1 cellular context compared by ENCODE assay signal in the genomic region with DNA sequence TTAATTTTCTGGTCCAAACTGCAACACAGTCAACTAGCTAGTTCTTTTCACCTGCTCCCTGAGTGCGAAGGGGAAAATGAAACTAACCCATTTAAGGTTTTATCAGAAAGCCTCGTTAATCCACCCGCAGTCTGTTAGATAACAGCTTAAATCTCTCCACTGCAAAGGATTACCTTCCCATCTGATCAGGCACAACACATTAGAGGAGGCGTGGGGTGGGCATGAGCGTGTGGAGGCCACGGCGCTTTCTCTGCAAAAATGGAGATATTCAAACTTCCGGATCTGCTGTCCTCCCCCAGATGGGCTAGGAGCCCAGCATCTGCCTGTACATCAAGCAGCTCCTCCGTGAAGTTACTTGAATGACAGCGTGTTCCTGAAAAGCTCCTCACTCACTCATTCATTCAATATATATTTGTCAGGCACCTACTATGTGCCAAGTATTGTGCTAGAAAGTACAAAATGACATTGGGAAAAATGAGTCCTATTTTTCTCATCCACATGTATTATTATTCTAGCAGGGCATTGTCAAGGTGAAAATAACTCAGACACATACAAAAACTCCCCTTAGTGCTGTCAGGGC.
TF ChIP-seq lines count a peak whose summit lies in the region.

No MANE protein-coding gene starts in this region.

TF ChIP-seq in K562, 482 proteins besides CTCF, POLR2A, EP300 and RAD21 (continued from another document and continues in another):
- TF ChIP-seq GMEB1 (CRISPR knock-in tag; IDR thresholded peaks at IDR 0.05), result no peak
- no peak for TF ChIP-seq PHTF2 (CRISPR knock-in tag; IDR thresholded peaks at IDR 0.05)
- peak; percentile 77 for TF ChIP-seq CBFA2T3 (IDR thresholded peaks at IDR 0.05)
- TF ChIP-seq DMBX1 (CRISPR knock-in tag; IDR thresholded peaks at IDR 0.05; ENCODE audit: borderline replicate concordance), result no peak
- no peak for TF ChIP-seq PATZ1 (CRISPR knock-in tag; IDR thresholded peaks at IDR 0.05; ENCODE audit: borderline replicate concordance)
- TF ChIP-seq PRDM10 (IDR thresholded peaks at IDR 0.05; ENCODE audit: partially characterized antibody), result no peak
- TF ChIP-seq, protein P1, sequence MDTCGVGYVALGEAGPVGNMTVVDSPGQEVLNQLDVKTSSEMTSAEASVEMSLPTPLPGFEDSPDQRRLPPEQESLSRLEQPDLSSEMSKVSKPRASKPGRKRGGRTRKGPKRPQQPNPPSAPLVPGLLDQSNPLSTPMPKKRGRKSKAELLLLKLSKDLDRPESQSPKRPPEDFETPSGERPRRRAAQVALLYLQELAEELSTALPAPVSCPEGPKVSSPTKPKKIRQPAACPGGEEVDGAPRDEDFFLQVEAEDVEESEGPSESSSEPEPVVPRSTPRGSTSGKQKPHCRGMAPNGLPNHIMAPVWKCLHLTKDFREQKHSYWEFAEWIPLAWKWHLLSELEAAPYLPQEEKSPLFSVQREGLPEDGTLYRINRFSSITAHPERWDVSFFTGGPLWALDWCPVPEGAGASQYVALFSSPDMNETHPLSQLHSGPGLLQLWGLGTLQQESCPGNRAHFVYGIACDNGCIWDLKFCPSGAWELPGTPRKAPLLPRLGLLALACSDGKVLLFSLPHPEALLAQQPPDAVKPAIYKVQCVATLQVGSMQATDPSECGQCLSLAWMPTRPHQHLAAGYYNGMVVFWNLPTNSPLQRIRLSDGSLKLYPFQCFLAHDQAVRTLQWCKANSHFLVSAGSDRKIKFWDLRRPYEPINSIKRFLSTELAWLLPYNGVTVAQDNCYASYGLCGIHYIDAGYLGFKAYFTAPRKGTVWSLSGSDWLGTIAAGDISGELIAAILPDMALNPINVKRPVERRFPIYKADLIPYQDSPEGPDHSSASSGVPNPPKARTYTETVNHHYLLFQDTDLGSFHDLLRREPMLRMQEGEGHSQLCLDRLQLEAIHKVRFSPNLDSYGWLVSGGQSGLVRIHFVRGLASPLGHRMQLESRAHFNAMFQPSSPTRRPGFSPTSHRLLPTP (IDR thresholded peaks at IDR 0.05; ENCODE audit: borderline replicate concordance, extremely low read depth, insufficient read length), result no peak
- no peak for TF ChIP-seq IRF9 (tag; IDR thresholded peaks at IDR 0.05)
- TF ChIP-seq BRF1 (IDR thresholded peaks at IDR 0.05; ENCODE audit: borderline replicate concordance, extremely low read depth, insufficient read length), result no peak
- TF ChIP-seq ATF2 (CRISPR knock-in tag; IDR thresholded peaks at IDR 0.05), result no peak
- peak; percentile 62; the same call in 1 of the 2 replicates for TF ChIP-seq ZKSCAN1 (IDR thresholded peaks at IDR 0.05; ENCODE audit: low read depth, low read length)
- peak; percentile 58 for TF ChIP-seq TEAD4 (IDR thresholded peaks at IDR 0.05; ENCODE audit: low read length)
- no peak for TF ChIP-seq TEAD4 (CRISPR knock-in tag; IDR thresholded peaks at IDR 0.05; ENCODE audit: borderline replicate concordance)
- no peak for TF ChIP-seq ZNF507 (tag; conservative IDR thresholded peaks at IDR 0.05)
- no peak for TF ChIP-seq EGR1 (conservative IDR thresholded peaks at IDR 0.05)
- TF ChIP-seq, protein P2, sequence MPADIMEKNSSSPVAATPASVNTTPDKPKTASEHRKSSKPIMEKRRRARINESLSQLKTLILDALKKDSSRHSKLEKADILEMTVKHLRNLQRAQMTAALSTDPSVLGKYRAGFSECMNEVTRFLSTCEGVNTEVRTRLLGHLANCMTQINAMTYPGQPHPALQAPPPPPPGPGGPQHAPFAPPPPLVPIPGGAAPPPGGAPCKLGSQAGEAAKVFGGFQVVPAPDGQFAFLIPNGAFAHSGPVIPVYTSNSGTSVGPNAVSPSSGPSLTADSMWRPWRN (IDR thresholded peaks at IDR 0.05; ENCODE audit: low read depth), result peak; percentile 85
- TF ChIP-seq KAT2B (IDR thresholded peaks at IDR 0.05; ENCODE audit: low read depth, low read length), result no peak
- TF ChIP-seq SIRT6 (IDR thresholded peaks at IDR 0.05; ENCODE audit: low read depth, low read length), result no peak
- peak; percentile 25; the same call in 1 of the 2 replicates for TF ChIP-seq SMARCA4 (IDR thresholded peaks at IDR 0.05)
- peak; percentile 55; the same call in 1 of the 2 replicates for TF ChIP-seq TAL1 (IDR thresholded peaks at IDR 0.05)
- no peak for TF ChIP-seq NR0B1 (IDR thresholded peaks at IDR 0.05; ENCODE audit: partially characterized antibody)
- TF ChIP-seq, protein P3, sequence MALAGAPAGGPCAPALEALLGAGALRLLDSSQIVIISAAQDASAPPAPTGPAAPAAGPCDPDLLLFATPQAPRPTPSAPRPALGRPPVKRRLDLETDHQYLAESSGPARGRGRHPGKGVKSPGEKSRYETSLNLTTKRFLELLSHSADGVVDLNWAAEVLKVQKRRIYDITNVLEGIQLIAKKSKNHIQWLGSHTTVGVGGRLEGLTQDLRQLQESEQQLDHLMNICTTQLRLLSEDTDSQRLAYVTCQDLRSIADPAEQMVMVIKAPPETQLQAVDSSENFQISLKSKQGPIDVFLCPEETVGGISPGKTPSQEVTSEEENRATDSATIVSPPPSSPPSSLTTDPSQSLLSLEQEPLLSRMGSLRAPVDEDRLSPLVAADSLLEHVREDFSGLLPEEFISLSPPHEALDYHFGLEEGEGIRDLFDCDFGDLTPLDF (CRISPR knock-in tag; IDR thresholded peaks at IDR 0.05), result no peak
- TF ChIP-seq RBM34 (IDR thresholded peaks at IDR 0.05; ENCODE audit: borderline replicate concordance, insufficient read depth, low read length), result no peak
- TF ChIP-seq PHF20 (IDR thresholded peaks at IDR 0.05; ENCODE audit: partially characterized antibody), result no peak
- TF ChIP-seq, protein P4, sequence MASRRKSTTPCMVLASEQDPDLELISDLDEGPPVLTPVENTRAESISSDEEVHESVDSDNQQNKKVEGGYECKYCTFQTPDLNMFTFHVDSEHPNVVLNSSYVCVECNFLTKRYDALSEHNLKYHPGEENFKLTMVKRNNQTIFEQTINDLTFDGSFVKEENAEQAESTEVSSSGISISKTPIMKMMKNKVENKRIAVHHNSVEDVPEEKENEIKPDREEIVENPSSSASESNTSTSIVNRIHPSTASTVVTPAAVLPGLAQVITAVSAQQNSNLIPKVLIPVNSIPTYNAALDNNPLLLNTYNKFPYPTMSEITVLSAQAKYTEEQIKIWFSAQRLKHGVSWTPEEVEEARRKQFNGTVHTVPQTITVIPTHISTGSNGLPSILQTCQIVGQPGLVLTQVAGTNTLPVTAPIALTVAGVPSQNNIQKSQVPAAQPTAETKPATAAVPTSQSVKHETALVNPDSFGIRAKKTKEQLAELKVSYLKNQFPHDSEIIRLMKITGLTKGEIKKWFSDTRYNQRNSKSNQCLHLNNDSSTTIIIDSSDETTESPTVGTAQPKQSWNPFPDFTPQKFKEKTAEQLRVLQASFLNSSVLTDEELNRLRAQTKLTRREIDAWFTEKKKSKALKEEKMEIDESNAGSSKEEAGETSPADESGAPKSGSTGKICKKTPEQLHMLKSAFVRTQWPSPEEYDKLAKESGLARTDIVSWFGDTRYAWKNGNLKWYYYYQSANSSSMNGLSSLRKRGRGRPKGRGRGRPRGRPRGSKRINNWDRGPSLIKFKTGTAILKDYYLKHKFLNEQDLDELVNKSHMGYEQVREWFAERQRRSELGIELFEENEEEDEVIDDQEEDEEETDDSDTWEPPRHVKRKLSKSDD (conservative IDR thresholded peaks at IDR 0.05; ENCODE audit: low read length), result no peak
- no peak for TF ChIP-seq HIVEP1 (CRISPR knock-in tag; IDR thresholded peaks at IDR 0.05)
- TF ChIP-seq IRF2 (CRISPR knock-in tag; IDR thresholded peaks at IDR 0.05), result no peak
- TF ChIP-seq NR4A1 (CRISPR knock-in tag; IDR thresholded peaks at IDR 0.05), result no peak
- TF ChIP-seq NR4A1 (tag; IDR thresholded peaks at IDR 0.05), result no peak
- TF ChIP-seq POLR2G (IDR thresholded peaks at IDR 0.05; ENCODE audit: low read depth, low read length), result no peak
